In genomic region chr2:170228429-170228828, GRCh38 we compare ENCODE assay signal across 14 cellular contexts. TPM values are rescaled to one million over a fixed set of nuclear protein-coding genes. Genes with fewer than 3 reads are reported as not detected.
A peak's percentile ranks its signal among the peaks of the same experiment; 100 is the strongest.
DNase-seq lines count a peak whose midpoint lies in the region; TF ChIP-seq lines count a peak whose summit lies in the region.
"Had no signal": no experiment of that assay in that cellular context is flagged by ENCODE, and none has a peak within 500 bp of the region (broad histone marks: within the 10 kb centered on the region; RNA-seq: fewer than 3 reads in every experiment).

No MANE protein-coding gene starts in this region.

- H3K36me3 ChIP-seq in Karpas-422 (ENCODE audit: insufficient read depth, low read length) (no peaks in the 10 kb centered on the region), smooth muscle cell (ENCODE audit: low read depth) (no peaks in the 10 kb centered on the region)

- H3K4me3 Mint-ChIP-seq in brain: no peak overlapping the region
- H3K4me3 Mint-ChIP-seq in activated CD4-positive, alpha-beta memory T cell treated with anti-CD3 and anti-CD28 coated beads, Interleukin-2, amount 10 ng/mL, durations not matched to agents 7 days and 5 days: no peak overlapping the region
- H3K4me3 Mint-ChIP-seq: CD14-positive monocyte; CD8-positive, alpha-beta T cell had no signal

- peaks cover 65% of the 10 kb centered on the region for H3K4me1 Mint-ChIP-seq in brain
- H3K4me1 Mint-ChIP-seq in activated CD4-positive, alpha-beta memory T cell treated with anti-CD3 and anti-CD28 coated beads, Interleukin-2, amount 10 ng/mL, durations not matched to agents 7 days and 5 days: no peaks in the 10 kb centered on the region
- H3K4me1 Mint-ChIP-seq: CD14-positive monocyte had no signal

- H2AFZ ChIP-seq in Karpas-422 (ENCODE audit: low read length): 0 out of 2 replicates have a peak overlapping the region, but pooled peaks have one; percentile 44
- H2AFZ ChIP-seq in smooth muscle cell (ENCODE audit: low read depth): peak overlapping the region; percentile 59

- H3K4me1 ChIP-seq in Karpas-422 (ENCODE audit: low read length): peaks cover 51% of the 10 kb centered on the region
- no peaks in the 10 kb centered on the region for H3K4me1 ChIP-seq in smooth muscle cell (ENCODE audit: low read depth)
- H3K4me1 ChIP-seq: Caco-2 had no signal

- TF ChIP-seq CTCF in brain (conservative IDR thresholded peaks at IDR 0.05): no peak
- no peak for TF ChIP-seq CTCF in smooth muscle cell (IDR thresholded peaks at IDR 0.05; ENCODE audit: borderline replicate concordance, insufficient read depth, poor library complexity, severe bottlenecking)

- POLR2A ChIA-PET in activated CD4-positive, alpha-beta memory T cell treated with anti-CD3 and anti-CD28 coated beads, Interleukin-2, amount 10 ng/mL, durations not matched to agents 7 days and 5 days (lab: Charles Lee): no interaction called here

- H3K9ac ChIP-seq in Karpas-422 (ENCODE audit: low read length): 0 out of 2 replicates have a peak overlapping the region, but pooled peaks have one; percentile 0
- no peak overlapping the region for H3K9ac ChIP-seq in smooth muscle cell (ENCODE audit: low read depth)

- no peaks in the 10 kb centered on the region for H3K9me2 ChIP-seq in Karpas-422 (replicated peaks; ENCODE audit: insufficient read depth, low read length)

- no peaks in the 10 kb centered on the region for H3K79me2 ChIP-seq in Karpas-422 (ENCODE audit: low read length)
- H3K79me2 ChIP-seq in smooth muscle cell (ENCODE audit: low read depth): no peaks in the 10 kb centered on the region

- CTCF ChIA-PET in activated CD4-positive, alpha-beta memory T cell treated with anti-CD3 and anti-CD28 coated beads, Interleukin-2, amount 10 ng/mL, durations not matched to agents 7 days and 5 days (lab: Charles Lee): interaction anchor here (0.7 kb wide), 1 partner anchor 168 kb away, joined by 6 read pairs; no protein-coding TSS in a partner anchor

- H3K4me3 ChIP-seq in Karpas-422 (ENCODE audit: low read length) (no peak overlapping the region), smooth muscle cell (no peak overlapping the region)

- no peak overlapping the region for H3K27ac ChIP-seq in Karpas-422 (ENCODE audit: low read length)
- H3K27ac ChIP-seq in smooth muscle cell (ENCODE audit: low read depth): no peak overlapping the region
- H3K27ac ChIP-seq: 22Rv1, HL-60 had no signal

- H3K4me2 ChIP-seq in Karpas-422 (ENCODE audit: low read depth, low read length, poor library complexity, severe bottlenecking): peak overlapping the region; percentile 67
- H3K4me2 ChIP-seq in smooth muscle cell: no peak overlapping the region

- H3K27me3 Mint-ChIP-seq in brain: no peaks in the 10 kb centered on the region
- peaks cover 11% of the 10 kb centered on the region for H3K27me3 Mint-ChIP-seq in activated CD4-positive, alpha-beta memory T cell treated with anti-CD3 and anti-CD28 coated beads, Interleukin-2, amount 10 ng/mL, durations not matched to agents 7 days and 5 days

- 97% methylated on average over 3 of the region's 3 CpGs for WGBS in smooth muscle cell (ENCODE audit: low lambda C conversion rate)

- peaks cover 2% of the 10 kb centered on the region for H3F3A ChIP-seq in smooth muscle cell (ENCODE audit: low read depth)

- H4K20me1 ChIP-seq in Karpas-422 (ENCODE audit: insufficient read depth, low read depth, low read length) (no peaks in the 10 kb centered on the region), smooth muscle cell (ENCODE audit: low read depth) (no peaks in the 10 kb centered on the region)

- DNase-seq in DMS79 treated with DMSO at 0.1 percent for 48 hours (lab: John Stamatoyannopoulos, UW) (peak; percentile 3), DMS79 (lab: John Stamatoyannopoulos, UW) (no peak), Karpas-422 (no peak), smooth muscle cell (lab: John Stamatoyannopoulos, UW; ENCODE audit: unreplicated experiment) (no peak), GDM1 (lab: John Stamatoyannopoulos, UW) (no peak), activated T-cell treated with anti-CD3 and anti-CD28 coated beads for 4 hours (no peak)
- DNase-seq in activated CD4-positive, alpha-beta memory T cell treated with anti-CD3 and anti-CD28 coated beads, Interleukin-2, amount 10 ng/mL, durations not matched to agents 7 days and 5 days: no peak
- DNase-seq: Caco-2; CD8-positive, alpha-beta T cell had no signal

- H3K9me3 ChIP-seq in Karpas-422 (ENCODE audit: low read length) (no peaks in the 10 kb centered on the region), smooth muscle cell (replicated peaks; ENCODE audit: low read depth) (no peaks in the 10 kb centered on the region)
- H3K9me3 ChIP-seq: Caco-2 had no signal

- H3K36me3 Mint-ChIP-seq in brain: no peaks in the 10 kb centered on the region
- no peaks in the 10 kb centered on the region for H3K36me3 Mint-ChIP-seq in activated CD4-positive, alpha-beta memory T cell treated with anti-CD3 and anti-CD28 coated beads, Interleukin-2, amount 10 ng/mL, durations not matched to agents 7 days and 5 days (ENCODE audit: low read depth)
- H3K36me3 Mint-ChIP-seq: CD14-positive monocyte; CD8-positive, alpha-beta T cell had no signal

- H3K9me3 Mint-ChIP-seq in brain: peaks cover 0 to 2% (median 0%) of the 10 kb centered on the region in 5 experiments
- no peaks in the 10 kb centered on the region for H3K9me3 Mint-ChIP-seq in activated CD4-positive, alpha-beta memory T cell treated with anti-CD3 and anti-CD28 coated beads, Interleukin-2, amount 10 ng/mL, durations not matched to agents 7 days and 5 days
- H3K9me3 Mint-ChIP-seq: CD14-positive monocyte; CD8-positive, alpha-beta T cell had no signal

- H3K27me3 ChIP-seq in Karpas-422 (ENCODE audit: low read length) (no peaks in the 10 kb centered on the region), smooth muscle cell (ENCODE audit: low read depth) (no peaks in the 10 kb centered on the region)

- peak overlapping the region in 3 of 5 experiments; percentile 0 to 61 (median 11) for H3K27ac Mint-ChIP-seq in brain
- H3K27ac Mint-ChIP-seq in activated CD4-positive, alpha-beta memory T cell treated with anti-CD3 and anti-CD28 coated beads, Interleukin-2, amount 10 ng/mL, durations not matched to agents 7 days and 5 days: no peak overlapping the region
- H3K27ac Mint-ChIP-seq: CD14-positive monocyte; CD8-positive, alpha-beta T cell had no signal

RNA-seq across cellular contexts. Expression of gene MYO3B, which starts 50.5 kb away (rescaled TPM):
- total RNA-seq in Karpas-422 (2014; rRNA removed; shearing (Covaris generic); ENCODE audit: low replicate concordance): 4.4 and 5.0 TPM in 2 replicates
- polyA plus RNA-seq in brain (ENCODE audit: insufficient read depth, low read depth, low replicate concordance) (not detected), smooth muscle cell (0.47 and 1.3 TPM in 2 replicates)
- 1.3 and 3.1 TPM in 2 replicates for total RNA-seq in smooth muscle cell
- total RNA-seq in activated CD4-positive, alpha-beta memory T cell treated with anti-CD3 and anti-CD28 coated beads, Interleukin-2, amount 10 ng/mL, durations not matched to agents 7 days and 5 days: under 1 TPM; 0.18 to 0.38 TPM
- total RNA-seq: CD8-positive, alpha-beta T cell had no signal
- polyA plus RNA-seq: BJ, CD14-positive monocyte had no signal
